Comparison of ENCODE assay signal across 1 cellular context in genomic region chr11:33344611-33345010, GRCh38.
TF ChIP-seq lines count a peak whose summit lies in the region.

No MANE protein-coding gene starts in this region.

TF ChIP-seq in A549, 52 proteins besides CTCF, POLR2A, EP300 and RAD21 (continued from another document):
- TF ChIP-seq MAX (IDR thresholded peaks at IDR 0.05) (no peak), SREBF2 (IDR thresholded peaks at IDR 0.05) (no peak), RARB (CRISPR knock-in tag; IDR thresholded peaks at IDR 0.05) (no peak), PHF8 (IDR thresholded peaks at IDR 0.05; ENCODE audit: borderline replicate concordance, low read depth) (no peak), MAZ (IDR thresholded peaks at IDR 0.05; ENCODE audit: borderline replicate concordance, low read depth, low read length) (no peak), RFX5 (IDR thresholded peaks at IDR 0.05) (no peak), BHLHE40 (IDR thresholded peaks at IDR 0.05; ENCODE audit: low read depth, low read length) (no peak), CHD2 (IDR thresholded peaks at IDR 0.05; ENCODE audit: low read length, partially characterized antibody) (no peak)
- TF ChIP-seq, protein P1, sequence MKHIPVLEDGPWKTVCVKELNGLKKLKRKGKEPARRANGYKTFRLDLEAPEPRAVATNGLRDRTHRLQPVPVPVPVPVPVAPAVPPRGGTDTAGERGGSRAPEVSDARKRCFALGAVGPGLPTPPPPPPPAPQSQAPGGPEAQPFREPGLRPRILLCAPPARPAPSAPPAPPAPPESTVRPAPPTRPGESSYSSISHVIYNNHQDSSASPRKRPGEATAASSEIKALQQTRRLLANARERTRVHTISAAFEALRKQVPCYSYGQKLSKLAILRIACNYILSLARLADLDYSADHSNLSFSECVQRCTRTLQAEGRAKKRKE (CRISPR knock-in tag; IDR thresholded peaks at IDR 0.05; ENCODE audit: low read depth) = no peak
